ENCODE assay signal across 8 cellular contexts in the genomic region with DNA sequence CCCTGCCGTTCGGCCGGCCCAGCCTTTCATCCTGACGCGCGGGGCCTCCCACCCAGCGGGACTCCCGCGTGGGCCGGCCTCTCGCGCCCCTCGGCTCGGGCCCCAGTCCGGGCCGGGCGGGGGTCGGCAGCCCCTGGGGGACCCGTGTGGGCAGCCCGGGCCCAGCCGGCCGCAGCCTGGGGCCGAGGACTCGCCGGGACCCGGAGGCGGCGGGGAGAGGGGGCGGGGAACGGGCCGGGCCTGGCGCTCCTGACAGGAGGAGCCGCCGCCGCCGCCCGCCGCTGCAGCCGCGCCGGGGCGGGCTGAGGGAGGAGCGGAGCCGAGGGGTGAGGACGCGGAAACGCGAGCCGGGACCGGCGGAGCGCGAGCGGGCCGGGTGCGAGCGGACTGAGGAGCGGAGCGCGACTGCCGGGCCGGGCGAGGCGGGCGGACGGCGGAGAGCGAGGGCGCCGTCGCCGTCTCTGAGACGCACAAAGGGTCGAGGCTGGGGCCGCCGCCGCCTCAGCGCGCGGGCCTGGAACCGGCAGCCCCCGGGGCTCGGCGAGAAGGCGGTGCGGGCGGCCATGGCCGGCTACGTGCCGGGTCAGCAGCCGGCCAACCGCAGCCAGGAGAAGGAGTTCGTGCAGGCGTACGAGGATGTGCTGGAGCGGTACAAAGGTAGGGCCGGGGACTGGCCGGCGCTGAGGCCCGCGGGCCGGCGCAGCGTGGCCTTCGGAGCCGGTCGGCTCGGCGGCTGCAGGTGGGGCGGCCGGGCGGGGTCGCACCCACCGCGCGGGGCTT.
DNase-seq lines count a peak whose midpoint lies in the region; ATAC-seq and TF ChIP-seq lines count a peak whose summit lies in the region.

No MANE protein-coding gene starts in this region.

- no peaks in the 10 kb centered on the region for H3K9me3 ChIP-seq in HUES48 (ENCODE audit: control insufficient read depth, insufficient read depth, low read length)
- H3K9me3 ChIP-seq in T-helper 17 cell (ENCODE audit: control insufficient read depth, low read length, poor library complexity, severe bottlenecking), result no peaks in the 10 kb centered on the region
- no peaks in the 10 kb centered on the region for H3K9me3 ChIP-seq in iPS DF 6.9 (ENCODE audit: control insufficient read depth, insufficient read depth, low read length)
- H3K9me3 ChIP-seq in sigmoid colon, result no peaks in the 10 kb centered on the region

- H3K4me1 ChIP-seq in HUES48 (ENCODE audit: control insufficient read depth, insufficient read depth, low read length), result peaks cover 53% of the 10 kb centered on the region
- peaks cover 8% of the 10 kb centered on the region; the same call in 1 of the 2 replicates for H3K4me1 ChIP-seq in iPS DF 6.9 (ENCODE audit: control insufficient read depth, insufficient read depth, low read length)
- H3K4me1 ChIP-seq in sigmoid colon, result peaks cover 0 to 64% (median 58%) of the 10 kb centered on the region in 4 donors

- no peaks in the 10 kb centered on the region for H3K36me3 Mint-ChIP-seq in T-helper 17 cell (ENCODE audit: low read depth)

- no CpG with 5 or more reads among the region's 116 CpGs for WGBS in iPS DF 6.9 (ENCODE audit: insufficient coverage, insufficient read length)
- WGBS in sigmoid colon, 2 donors, result 1% methylated on average over 116 of the region's 116 CpGs

- H3K27me3 ChIP-seq in HUES48 (ENCODE audit: control insufficient read depth, insufficient read depth, low read length) (no peaks in the 10 kb centered on the region), iPS DF 6.9 (ENCODE audit: control insufficient read depth, insufficient read depth, low read length) (no peaks in the 10 kb centered on the region), sigmoid colon (no peaks in the 10 kb centered on the region)

- no peak for TF ChIP-seq EP300 in sigmoid colon (IDR thresholded peaks at IDR 0.05)

- in situ Hi-C loops in astrocyte of the spinal cord (cut with HindIII; ENCODE audit: low sequenced_read_pairs), result no loop called here

- no peak overlapping the region for H3K4me3 Mint-ChIP-seq in T-helper 17 cell

- intact Hi-C loops in sigmoid colon (cut with DNase I), result loop anchor here (5.0 kb wide), 1 partner anchor 302 kb away; no protein-coding TSS in a partner anchor

- DNase-seq in NOMO-1 treated with DMSO at 0.1 percent for 48 hours (lab: John Stamatoyannopoulos, UW; ENCODE audit: unreplicated experiment) (peak; percentile 32), NOMO-1 treated with dmso at 0.1 percent for 144 hours (lab: John Stamatoyannopoulos, UW; ENCODE audit: unreplicated experiment) (no peak), T-helper 17 cell (peak; percentile 52 to 57 (median 54)), astrocyte of the spinal cord (ENCODE audit: low read depth, low spot score) (peak; percentile 68), iPS DF 6.9 (ENCODE audit: low read depth, low spot score) (no peak), sigmoid colon (peak; percentile 90), pons (ENCODE audit: low spot score) (no peak)

- H3K27ac ChIP-seq in HUES48 (ENCODE audit: low read depth, low read length), result peak overlapping the region; percentile 94
- H3K27ac ChIP-seq in iPS DF 6.9 (ENCODE audit: low read length), result no peak overlapping the region
- H3K27ac ChIP-seq in sigmoid colon, result peak overlapping the region; percentile 94 to 99 (median 97)

- peak overlapping the region; percentile 91 for H3K9ac ChIP-seq in HUES48 (ENCODE audit: low read depth, low read length)

- TF ChIP-seq POLR2A in sigmoid colon (IDR thresholded peaks at IDR 0.05), result no peak

- peak overlapping the region; percentile 86 for H3K4me3 ChIP-seq in HUES48 (ENCODE audit: low read depth, low read length)
- peak overlapping the region; percentile 84 for H3K4me3 ChIP-seq in astrocyte of the spinal cord (ENCODE audit: low read depth, low read length)
- H3K4me3 ChIP-seq in iPS DF 6.9 (ENCODE audit: low read length), result peak overlapping the region; percentile 92
- H3K4me3 ChIP-seq in sigmoid colon, result peak overlapping the region; percentile 51 to 99 (median 92)

- peaks cover 25% of the 10 kb centered on the region for H3K4me1 Mint-ChIP-seq in T-helper 17 cell

- H3K27ac Mint-ChIP-seq in T-helper 17 cell, result peak overlapping the region; percentile 79

- TF ChIP-seq CTCF in astrocyte of the spinal cord (IDR thresholded peaks at IDR 0.05; ENCODE audit: low read depth, low read length) (no peak), sigmoid colon (IDR thresholded peaks at IDR 0.05) (no peak)

- H3K27me3 Mint-ChIP-seq in T-helper 17 cell, result no peaks in the 10 kb centered on the region

- peak; percentile 82 for ATAC-seq in T-helper 17 cell

- H3K36me3 ChIP-seq in HUES48 (ENCODE audit: control insufficient read depth, insufficient read depth, low read length) (no peaks in the 10 kb centered on the region), iPS DF 6.9 (ENCODE audit: control insufficient read depth, insufficient read depth, low read length) (no peaks in the 10 kb centered on the region), sigmoid colon (no peaks in the 10 kb centered on the region)

Comparison
In these comparisons a context has a peak if more than half of its experiments do, and no peak if none do; other contexts are left out.
1. DNase-seq: peak in NOMO-1 treated with DMSO at 0.1 percent for 48 hours (single experiment), T-helper 17 cell (3 of 3), astrocyte of the spinal cord (single experiment) and sigmoid colon (single experiment); none in NOMO-1 treated with dmso at 0.1 percent for 144 hours (single experiment), iPS DF 6.9 (single experiment) and pons (single experiment).
2. Peak in every context shown above with its lines, with median percentiles within 50 percentile points of each other: H3K4me3 ChIP-seq.